20 cellular contexts compared by ENCODE assay signal in the genomic region with DNA sequence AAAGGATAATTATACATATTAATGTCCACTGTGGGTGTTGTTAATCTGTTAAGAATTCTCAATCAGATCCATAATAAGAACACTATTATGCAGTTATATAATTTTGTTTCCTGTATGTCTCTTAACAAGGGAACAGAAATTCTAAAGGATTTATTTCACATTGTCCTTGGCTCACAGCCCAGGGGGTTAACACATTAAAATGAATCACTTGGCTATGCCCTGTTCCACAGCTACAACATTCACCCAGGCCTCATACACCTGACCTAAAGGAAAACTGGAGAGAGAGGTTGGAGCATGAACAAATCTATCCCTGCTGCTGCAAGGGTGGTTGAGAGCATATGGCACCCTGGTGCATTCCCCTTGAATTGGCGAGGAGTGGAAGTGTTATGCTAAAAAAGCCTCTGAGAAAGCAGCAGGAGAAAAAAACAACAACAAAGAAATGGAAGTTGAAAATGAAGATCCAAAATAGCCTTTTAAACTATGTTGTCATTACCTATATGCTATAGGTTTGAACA.
DNase-seq lines count a peak whose midpoint lies in the region; ATAC-seq, FAIRE-seq and TF ChIP-seq lines count a peak whose summit lies in the region.
"Had no signal": no experiment of that assay in that cellular context is flagged by ENCODE, and none has a peak within 500 bp of the region (broad histone marks: within the 10 kb centered on the region; RNA-seq: fewer than 3 reads in every experiment).

No MANE protein-coding gene starts in this region.

- H3K27me3 Mint-ChIP-seq in WTC11 (ENCODE audit: low read depth): no peaks in the 10 kb centered on the region
- H3K27me3 Mint-ChIP-seq: CD4-positive, alpha-beta T cell had no signal

- H3K27ac ChIP-seq in right lobe of liver (no peak overlapping the region), small intestine (ENCODE audit: low read depth in 1 of 2, low read length in 1 of 2) (no peak overlapping the region)
- H3K27ac ChIP-seq: C4-2B, GM23248 had no signal

- peak; percentile 75 for ATAC-seq in WTC11
- ATAC-seq in right lobe of liver: no peak
- ATAC-seq in GM21526 (IDR thresholded peaks at IDR 0.05; ENCODE audit: low FRiP score, unreplicated experiment): no peak

- CTCF ChIA-PET in WTC11 (lab: Charles Lee): no interaction called here

- H3K27me3 ChIP-seq in H7 (ENCODE audit: control insufficient read depth, insufficient read depth, low read length) (no peaks in the 10 kb centered on the region), right lobe of liver (no peaks in the 10 kb centered on the region), small intestine (ENCODE audit: control insufficient read depth in 2 of 2, insufficient read depth in 2 of 2, low read length in 2 of 2) (no peaks in the 10 kb centered on the region)

- peaks cover 42% of the 10 kb centered on the region for H3K36me3 Mint-ChIP-seq in WTC11
- H3K36me3 Mint-ChIP-seq: IgD-negative memory B cell had no signal

- no peaks in the 10 kb centered on the region; the same call in 1 of the 2 replicates for H3K36me3 ChIP-seq in H7 (replicated peaks; ENCODE audit: control insufficient read depth, insufficient read depth, low read length)
- no peaks in the 10 kb centered on the region for H3K36me3 ChIP-seq in right lobe of liver
- H3K36me3 ChIP-seq in small intestine (ENCODE audit: control insufficient read depth in 2 of 2, insufficient read depth in 2 of 2, low read length in 2 of 2): no peaks in the 10 kb centered on the region

- POLR2A ChIA-PET in WTC11 (lab: Charles Lee): no interaction called here

- 50% methylated on average over 1 of the region's 1 CpG for WGBS in right lobe of liver (ENCODE audit: insufficient coverage, low coverage, low lambda C conversion rate, missing lambda C conversion rate)
- 73 to 77% (median 75%) methylated on average over 1 of the region's 1 CpG for WGBS in small intestine, 3 donors

- H3K27ac Mint-ChIP-seq in WTC11: no peak overlapping the region
- H3K27ac Mint-ChIP-seq: CD4-positive, alpha-beta T cell; IgD-negative memory B cell had no signal

- TF ChIP-seq CTCF in WTC11 (IDR thresholded peaks at IDR 0.05): no peak
- no peak for TF ChIP-seq CTCF in epithelial cell of esophagus (IDR thresholded peaks at IDR 0.05; ENCODE audit: insufficient read depth, low read depth, low read length, missing control alignments)
- TF ChIP-seq CTCF in right lobe of liver (IDR thresholded peaks at IDR 0.05): no peak

- DNase-seq in H7 (peak; percentile 0), WTC11 (ENCODE audit: low spot score) (no peak), epithelial cell of esophagus (ENCODE audit: low read depth) (peak; percentile 1), right lobe of liver (no peak), small intestine (no peak)
- no peak for DNase-seq in activated naive CD4-positive, alpha-beta T cell treated with Interleukin-2 at 50 U/mL for 16 hours
- DNase-seq: ACHN; Caco-2; CD4-positive, alpha-beta T cell; GM23248; H9; KBM-7 had no signal

- FAIRE-seq in small intestine (lab: Jason Lieb, UNC): no peak
- FAIRE-seq: A204.1, D721Med, G401.6, GM12891, GM19239 had no signal

- H3K9me3 Mint-ChIP-seq in WTC11: peaks cover 43% of the 10 kb centered on the region

- no peak overlapping the region for H3K4me3 Mint-ChIP-seq in WTC11
- H3K4me3 Mint-ChIP-seq: CD4-positive, alpha-beta T cell; H9 had no signal

- H3K4me1 Mint-ChIP-seq in WTC11: peaks cover 14% of the 10 kb centered on the region
- H3K4me1 Mint-ChIP-seq: IgD-negative memory B cell had no signal

- H3K4me1 ChIP-seq in right lobe of liver (peaks cover 0 to 11% (median 0%) of the 10 kb centered on the region in 4 donors), small intestine (ENCODE audit: control insufficient read depth in 2 of 2, insufficient read depth in 1 of 2, low read depth in 1 of 2, low read length in 1 of 2) (no peaks in the 10 kb centered on the region)
- H3K4me1 ChIP-seq: Caco-2 had no signal

- H3K9me3 ChIP-seq in right lobe of liver (no peaks in the 10 kb centered on the region), small intestine (ENCODE audit: control insufficient read depth, low read depth) (no peaks in the 10 kb centered on the region)
- H3K9me3 ChIP-seq: Caco-2 had no signal

- H3K4me3 ChIP-seq in H7 (ENCODE audit: insufficient read depth, low read depth, low read length) (no peak overlapping the region), epithelial cell of esophagus (ENCODE audit: low read length) (no peak overlapping the region), right lobe of liver (no peak overlapping the region), small intestine (ENCODE audit: low read depth in 1 of 2, low read length in 2 of 2) (no peak overlapping the region)
- H3K4me3 ChIP-seq: GM23248 had no signal

- no peak for TF ChIP-seq POLR2A in right lobe of liver (IDR thresholded peaks at IDR 0.05)

- intact Hi-C loops in right lobe of liver (cut with DNase I): no loop called here

TF ChIP-seq in WTC11, 78 proteins besides CTCF, POLR2A, EP300 and RAD21 (continues in another document):
- TF ChIP-seq, protein P1, sequence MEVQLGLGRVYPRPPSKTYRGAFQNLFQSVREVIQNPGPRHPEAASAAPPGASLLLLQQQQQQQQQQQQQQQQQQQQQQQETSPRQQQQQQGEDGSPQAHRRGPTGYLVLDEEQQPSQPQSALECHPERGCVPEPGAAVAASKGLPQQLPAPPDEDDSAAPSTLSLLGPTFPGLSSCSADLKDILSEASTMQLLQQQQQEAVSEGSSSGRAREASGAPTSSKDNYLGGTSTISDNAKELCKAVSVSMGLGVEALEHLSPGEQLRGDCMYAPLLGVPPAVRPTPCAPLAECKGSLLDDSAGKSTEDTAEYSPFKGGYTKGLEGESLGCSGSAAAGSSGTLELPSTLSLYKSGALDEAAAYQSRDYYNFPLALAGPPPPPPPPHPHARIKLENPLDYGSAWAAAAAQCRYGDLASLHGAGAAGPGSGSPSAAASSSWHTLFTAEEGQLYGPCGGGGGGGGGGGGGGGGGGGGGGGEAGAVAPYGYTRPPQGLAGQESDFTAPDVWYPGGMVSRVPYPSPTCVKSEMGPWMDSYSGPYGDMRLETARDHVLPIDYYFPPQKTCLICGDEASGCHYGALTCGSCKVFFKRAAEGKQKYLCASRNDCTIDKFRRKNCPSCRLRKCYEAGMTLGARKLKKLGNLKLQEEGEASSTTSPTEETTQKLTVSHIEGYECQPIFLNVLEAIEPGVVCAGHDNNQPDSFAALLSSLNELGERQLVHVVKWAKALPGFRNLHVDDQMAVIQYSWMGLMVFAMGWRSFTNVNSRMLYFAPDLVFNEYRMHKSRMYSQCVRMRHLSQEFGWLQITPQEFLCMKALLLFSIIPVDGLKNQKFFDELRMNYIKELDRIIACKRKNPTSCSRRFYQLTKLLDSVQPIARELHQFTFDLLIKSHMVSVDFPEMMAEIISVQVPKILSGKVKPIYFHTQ (CRISPR knock-in tag; IDR thresholded peaks at IDR 0.05): no peak
- TF ChIP-seq, protein P2, sequence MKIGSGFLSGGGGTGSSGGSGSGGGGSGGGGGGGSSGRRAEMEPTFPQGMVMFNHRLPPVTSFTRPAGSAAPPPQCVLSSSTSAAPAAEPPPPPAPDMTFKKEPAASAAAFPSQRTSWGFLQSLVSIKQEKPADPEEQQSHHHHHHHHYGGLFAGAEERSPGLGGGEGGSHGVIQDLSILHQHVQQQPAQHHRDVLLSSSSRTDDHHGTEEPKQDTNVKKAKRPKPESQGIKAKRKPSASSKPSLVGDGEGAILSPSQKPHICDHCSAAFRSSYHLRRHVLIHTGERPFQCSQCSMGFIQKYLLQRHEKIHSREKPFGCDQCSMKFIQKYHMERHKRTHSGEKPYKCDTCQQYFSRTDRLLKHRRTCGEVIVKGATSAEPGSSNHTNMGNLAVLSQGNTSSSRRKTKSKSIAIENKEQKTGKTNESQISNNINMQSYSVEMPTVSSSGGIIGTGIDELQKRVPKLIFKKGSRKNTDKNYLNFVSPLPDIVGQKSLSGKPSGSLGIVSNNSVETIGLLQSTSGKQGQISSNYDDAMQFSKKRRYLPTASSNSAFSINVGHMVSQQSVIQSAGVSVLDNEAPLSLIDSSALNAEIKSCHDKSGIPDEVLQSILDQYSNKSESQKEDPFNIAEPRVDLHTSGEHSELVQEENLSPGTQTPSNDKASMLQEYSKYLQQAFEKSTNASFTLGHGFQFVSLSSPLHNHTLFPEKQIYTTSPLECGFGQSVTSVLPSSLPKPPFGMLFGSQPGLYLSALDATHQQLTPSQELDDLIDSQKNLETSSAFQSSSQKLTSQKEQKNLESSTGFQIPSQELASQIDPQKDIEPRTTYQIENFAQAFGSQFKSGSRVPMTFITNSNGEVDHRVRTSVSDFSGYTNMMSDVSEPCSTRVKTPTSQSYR (CRISPR knock-in tag; IDR thresholded peaks at IDR 0.05): no peak
- TF ChIP-seq TEAD1 (CRISPR knock-in tag; IDR thresholded peaks at IDR 0.05) (no peak), ZBTB21 (CRISPR knock-in tag; IDR thresholded peaks at IDR 0.05; ENCODE audit: borderline replicate concordance) (no peak), NR2C2 (CRISPR knock-in tag; IDR thresholded peaks at IDR 0.05) (no peak), NR1H2 (CRISPR knock-in tag; IDR thresholded peaks at IDR 0.05) (no peak), E2F4 (CRISPR knock-in tag; IDR thresholded peaks at IDR 0.05; ENCODE audit: borderline replicate concordance, low read depth) (no peak), MYBL2 (CRISPR knock-in tag; IDR thresholded peaks at IDR 0.05) (no peak), ESRRA (CRISPR knock-in tag; IDR thresholded peaks at IDR 0.05; ENCODE audit: borderline replicate concordance) (no peak), ZNF512 (CRISPR knock-in tag; IDR thresholded peaks at IDR 0.05; ENCODE audit: borderline replicate concordance) (no peak)

Comparison
In these comparisons a context has a peak if more than half of its experiments do, and no peak if none do; other contexts are left out.
1. DNase-seq: peak in H7 (single experiment) and epithelial cell of esophagus (single experiment); none in WTC11 (single experiment), right lobe of liver (0 of 3), small intestine (single experiment) and activated naive CD4-positive, alpha-beta T cell treated with Interleukin-2 at 50 U/mL for 16 hours (single experiment).